In the genomic region with DNA sequence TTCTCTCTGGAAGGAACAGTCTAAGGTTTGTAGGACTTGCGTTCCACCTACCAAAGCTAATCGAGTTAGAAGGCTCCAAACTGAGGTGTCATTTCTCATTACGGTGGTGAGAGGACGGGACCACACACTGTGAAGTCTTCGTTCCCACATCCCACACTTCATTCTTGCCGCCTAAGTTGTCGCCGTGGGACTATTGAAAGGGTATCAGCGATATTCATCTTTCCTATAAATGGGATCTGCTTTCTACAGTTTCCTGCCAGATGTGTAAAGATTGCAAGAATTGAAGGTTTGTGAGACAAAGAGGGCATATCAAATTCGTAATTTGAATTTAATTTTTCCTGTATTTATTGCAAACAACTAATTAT, we compare ENCODE assay signal across 7 cellular contexts. TPM values are rescaled to one million over a fixed set of nuclear protein-coding genes. Genes with fewer than 3 reads are reported as not detected.
DNase-seq lines count a peak whose midpoint lies in the region; ATAC-seq and TF ChIP-seq lines count a peak whose summit lies in the region.

No MANE protein-coding gene starts in this region.

- H3K4me1 Mint-ChIP-seq in activated B cell treated with CpG ODN at 0.5 μM for 24 hours = peaks cover 28% of the 10 kb centered on the region

- peaks cover 26% of the 10 kb centered on the region for H3K36me3 Mint-ChIP-seq in activated B cell treated with CpG ODN at 0.5 μM for 24 hours (ENCODE audit: low read depth)

- no peaks in the 10 kb centered on the region for H3K27me3 Mint-ChIP-seq in activated B cell treated with CpG ODN at 0.5 μM for 24 hours

- H3K36me3 ChIP-seq in hepatocyte (replicated peaks; ENCODE audit: insufficient read depth, low read depth) = no peaks in the 10 kb centered on the region

- H3K4me3 ChIP-seq in hepatocyte = peak overlapping the region; percentile 35

- H2AFZ ChIP-seq in hepatocyte = peak overlapping the region; percentile 57

- H3K9me3 Mint-ChIP-seq in activated B cell treated with CpG ODN at 0.5 μM for 24 hours = no peaks in the 10 kb centered on the region

- H3K27ac Mint-ChIP-seq in activated B cell treated with CpG ODN at 0.5 μM for 24 hours = peak overlapping the region; percentile 82

- peak; percentile 15 for ATAC-seq in HG03095 (IDR thresholded peaks at IDR 0.05; ENCODE audit: unreplicated experiment)
- no peak for ATAC-seq in activated B cell treated with CpG ODN at 0.5 μM for 24 hours (ENCODE audit: low read depth)
- ATAC-seq in stimulated activated naive CD8-positive, alpha-beta T cell treated with anti-CD3 and anti-CD28 coated beads, Interleukin-15, Interleukin-2, amounts not matched to agents 100 U/mL and 50 U/mL, for 24 hours = peak; percentile 21
- no peak for ATAC-seq in HG03521 (IDR thresholded peaks at IDR 0.05; ENCODE audit: unreplicated experiment)

- H3K27me3 ChIP-seq in hepatocyte = no peaks in the 10 kb centered on the region

- peak overlapping the region; percentile 65 for H3K27ac ChIP-seq in hepatocyte

- peak overlapping the region; percentile 94 for H3K4me3 Mint-ChIP-seq in activated B cell treated with CpG ODN at 0.5 μM for 24 hours

- H4K20me1 ChIP-seq in hepatocyte (ENCODE audit: insufficient read depth, poor library complexity, severe bottlenecking) = no peaks in the 10 kb centered on the region

- H3K79me2 ChIP-seq in hepatocyte = peaks cover 32% of the 10 kb centered on the region

- H3K4me1 ChIP-seq in hepatocyte (ENCODE audit: insufficient read depth) = no peaks in the 10 kb centered on the region

- peak overlapping the region; percentile 79 for H3K4me2 ChIP-seq in hepatocyte

- 8% methylated on average over 10 of the region's 10 CpGs for WGBS in hepatocyte (ENCODE audit: low lambda C conversion rate, missing lambda C conversion rate)

- H3K9me2 ChIP-seq in hepatocyte (replicated peaks; ENCODE audit: insufficient read depth) = no peaks in the 10 kb centered on the region

- POLR2A ChIA-PET in activated B cell treated with CpG ODN at 0.5 μM for 24 hours (lab: Charles Lee) = interaction anchor here (0.8 to 2.3 kb wide), 4 partner anchors 48 to 1100 kb away, joined by 3 to 18 read pairs (median 12); partner anchors contain the start of genes PRR11, SKA2 and SRSF1

- DNase-seq in activated B cell treated with CpG ODN at 0.5 μM for 24 hours = no peak
- no peak for DNase-seq in hepatocyte (ENCODE audit: low spot score)
- DNase-seq in stimulated activated naive CD8-positive, alpha-beta T cell treated with anti-CD3 and anti-CD28 coated beads, Interleukin-15, Interleukin-2, amounts not matched to agents 100 U/mL and 50 U/mL, for 24 hours = no peak
- no peak for DNase-seq in HK-2 (ENCODE audit: unreplicated experiment)
- no peak for DNase-seq in activated CD8-positive, alpha-beta memory T cell treated with anti-CD3 and anti-CD28 coated beads, Interleukin-2, amount 50 U/mL, for 48 hours

- intact Hi-C loops in activated B cell treated with CpG ODN at 0.5 μM for 24 hours (cut with micrococcal nuclease) = loop anchor here (2.0 to 5.0 kb wide), 6 partner anchors 115 to 1570 kb away; partner anchors contain the start of genes BCAS3, GDPD1 and USP32

- no peak for TF ChIP-seq CTCF in activated B cell treated with CpG ODN at 0.5 μM for 24 hours (IDR thresholded peaks at IDR 0.05)
- TF ChIP-seq CTCF in hepatocyte (IDR thresholded peaks at IDR 0.05; ENCODE audit: poor library complexity) = no peak

- CTCF ChIA-PET in activated B cell treated with CpG ODN at 0.5 μM for 24 hours (lab: Charles Lee) = interaction anchor here (1.1 kb wide), 1 partner anchor 48 kb away, joined by 5 read pairs; the partner anchor contains the start of genes PRR11 and SKA2

- no peaks in the 10 kb centered on the region for H3K9me3 ChIP-seq in hepatocyte (ENCODE audit: low read depth)

RNA-seq across cellular contexts. Expression of gene TRIM37, which starts 0.6 kb away (rescaled TPM):
- total RNA-seq in activated B cell treated with CpG ODN at 0.5 μM for 24 hours (16.4 and 17.3 TPM in 2 replicates), hepatocyte (20.3 and 22.8 TPM in 2 replicates)
- polyA plus RNA-seq in hepatocyte = 9.7 and 11.3 TPM in 2 replicates

RNA-seq across cellular contexts. Expression of gene SKA2, which starts 47.7 kb away (rescaled TPM):
- total RNA-seq in activated B cell treated with CpG ODN at 0.5 μM for 24 hours (16.9 and 17.0 TPM in 2 replicates), hepatocyte (42.5 and 52.8 TPM in 2 replicates)
- 27.0 TPM in 2 replicates for polyA plus RNA-seq in hepatocyte

RNA-seq across cellular contexts. Expression of gene PRR11, which starts 48.3 kb away (rescaled TPM):
- total RNA-seq in activated B cell treated with CpG ODN at 0.5 μM for 24 hours (2.4 and 4.8 TPM in 2 replicates), hepatocyte (3.2 and 3.6 TPM in 2 replicates)
- polyA plus RNA-seq in hepatocyte = 3.8 and 5.0 TPM in 2 replicates

Comparison
In these comparisons a context has a peak if more than half of its experiments do, and no peak if none do; other contexts are left out.
1. ATAC-seq: peak in HG03095 (single experiment) and stimulated activated naive CD8-positive, alpha-beta T cell treated with anti-CD3 and anti-CD28 coated beads, Interleukin-15, Interleukin-2, amounts not matched to agents 100 U/mL and 50 U/mL, for 24 hours (single experiment); none in activated B cell treated with CpG ODN at 0.5 μM for 24 hours (single experiment) and HG03521 (single experiment).